ENCODE assay signal across 17 cellular contexts in genomic region chr9:18061332-18061731, GRCh38.
"Had no signal": no experiment of that assay in that cellular context is flagged by ENCODE, and none has a peak within 500 bp of the region (broad histone marks: within the 10 kb centered on the region; RNA-seq: fewer than 3 reads in every experiment).

No MANE protein-coding gene starts in this region.

- H3K27ac ChIP-seq: RWPE1, SJCRH30 had no signal

- H3K9me3 ChIP-seq: SJCRH30 had no signal

- H3K27me3 ChIP-seq: SJCRH30 had no signal

- H3K36me3 ChIP-seq: SJCRH30 had no signal

- H3K4me3 ChIP-seq: SJCRH30 had no signal

- H3K4me1 ChIP-seq: SJCRH30 had no signal

- DNase-seq: Karpas-422, KG1, NCI-H1048, NCI-H1105, NCI-H1417 treated with DMSO at 0.1 percent for 48 hours, NCI-H146, NCI-H1694 treated with DMSO at 0.1 percent for 48 hours, NCI-H1930, NCI-H2081, NCI-H2107, NCI-H2227 treated with DMSO at 0.1 percent for 48 hours, NCI-H524, NCI-H526 treated with DMSO at 0.1 percent for 48 hours, NCI-H748 treated with DMSO at 0.1 percent for 48 hours, SHP77, SJCRH30 had no signal
